18 cellular contexts compared by ENCODE assay signal in genomic region chr2:143732076-143732475, GRCh38.
A peak's percentile ranks its signal among the peaks of the same experiment; 100 is the strongest.
DNase-seq lines count a peak whose midpoint lies in the region; ATAC-seq and TF ChIP-seq lines count a peak whose summit lies in the region.
"Had no signal": no experiment of that assay in that cellular context is flagged by ENCODE, and none has a peak within 500 bp of the region (broad histone marks: within the 10 kb centered on the region; RNA-seq: fewer than 3 reads in every experiment).

No MANE protein-coding gene starts in this region.

- no peaks in the 10 kb centered on the region for H3K36me3 ChIP-seq in body of pancreas (replicated peaks in 1 of 2; ENCODE audit: insufficient read depth in 1 of 2, low read depth in 2 of 2)
- H3K36me3 ChIP-seq: heart right ventricle had no signal

- intact Hi-C loops in body of pancreas (cut with DNase I), result no loop called here

- DNase-seq in DMS 273 (lab: John Stamatoyannopoulos, UW; ENCODE audit: unreplicated experiment), result peak; percentile 58
- no peak for DNase-seq in DMS 273 treated with DMSO at 0.1 percent for 48 hours (lab: John Stamatoyannopoulos, UW)
- peak; percentile 48 for DNase-seq in NCI-H1694 treated with DMSO at 0.1 percent for 48 hours (lab: John Stamatoyannopoulos, UW)
- DNase-seq in astrocyte of the hippocampus (ENCODE audit: low read depth, low spot score), result peak; percentile 23
- peak; percentile 68 for DNase-seq in glomerular visceral epithelial cell (ENCODE audit: extremely low spot score)
- no peak for DNase-seq in body of pancreas
- DNase-seq in NK-92 treated with Interleukin-12 subunit alpha and Interleukin-12 subunit beta, amount 100 ng/mL, for 24 hours (lab: John Stamatoyannopoulos, UW), result no peak
- DNase-seq in activated naive CD4-positive, alpha-beta T cell treated with anti-CD3 and anti-CD28 coated beads, Interleukin-2, amount 50 U/mL, for 16 hours, result no peak
- DNase-seq: activated B cell treated with CpG ODN at 0.5 μM for 24 hours; activated CD8-positive, alpha-beta memory T cell treated with anti-CD3 and anti-CD28 coated beads for 24 hours; amniotic stem cell; DND-41; heart right ventricle; islet precursor cell; NCI-H1092 had no signal

- no peak for TF ChIP-seq POLR2A in body of pancreas (IDR thresholded peaks at IDR 0.05)

- H3K4me3 ChIP-seq in body of pancreas, result no peak overlapping the region
- H3K4me3 ChIP-seq: BLaER1 treated with 17β-estradiol and CSF1 and Interleukin-3, amounts not matched to agents 10 nM and 100 nM; heart right ventricle had no signal

- H3K27me3 ChIP-seq in body of pancreas, result no peaks in the 10 kb centered on the region
- H3K27me3 ChIP-seq: BLaER1 treated with 17β-estradiol and CSF1 and Interleukin-3, amounts not matched to agents 10 nM and 100 nM; heart right ventricle had no signal

- no peak overlapping the region for H3K27ac ChIP-seq in body of pancreas
- H3K27ac ChIP-seq: 22Rv1; BLaER1 treated with 17β-estradiol and CSF1 and Interleukin-3, amounts not matched to agents 10 nM and 100 nM; heart right ventricle had no signal

- H3K4me1 ChIP-seq in body of pancreas, result no peaks in the 10 kb centered on the region

- ATAC-seq in body of pancreas, result no peak
- ATAC-seq: esophagus mucosa, heart right ventricle had no signal

- H3K9me3 ChIP-seq in body of pancreas, result no peaks in the 10 kb centered on the region
- H3K9me3 ChIP-seq: BLaER1 treated with 17β-estradiol and CSF1 and Interleukin-3, amounts not matched to agents 10 nM and 100 nM had no signal

- TF ChIP-seq CTCF in body of pancreas (IDR thresholded peaks at IDR 0.05), result no peak

Comparison
In these comparisons a context has a peak if more than half of its experiments do, and no peak if none do; other contexts are left out.
1. DNase-seq: peak in DMS 273 (single experiment), NCI-H1694 treated with DMSO at 0.1 percent for 48 hours (single experiment), astrocyte of the hippocampus (single experiment) and glomerular visceral epithelial cell (single experiment); none in DMS 273 treated with DMSO at 0.1 percent for 48 hours (single experiment), body of pancreas (0 of 4), NK-92 treated with Interleukin-12 subunit alpha and Interleukin-12 subunit beta, amount 100 ng/mL, for 24 hours (single experiment) and activated naive CD4-positive, alpha-beta T cell treated with anti-CD3 and anti-CD28 coated beads, Interleukin-2, amount 50 U/mL, for 16 hours (single experiment).